ENCODE assay signal across 2 cellular contexts in the genomic region with DNA sequence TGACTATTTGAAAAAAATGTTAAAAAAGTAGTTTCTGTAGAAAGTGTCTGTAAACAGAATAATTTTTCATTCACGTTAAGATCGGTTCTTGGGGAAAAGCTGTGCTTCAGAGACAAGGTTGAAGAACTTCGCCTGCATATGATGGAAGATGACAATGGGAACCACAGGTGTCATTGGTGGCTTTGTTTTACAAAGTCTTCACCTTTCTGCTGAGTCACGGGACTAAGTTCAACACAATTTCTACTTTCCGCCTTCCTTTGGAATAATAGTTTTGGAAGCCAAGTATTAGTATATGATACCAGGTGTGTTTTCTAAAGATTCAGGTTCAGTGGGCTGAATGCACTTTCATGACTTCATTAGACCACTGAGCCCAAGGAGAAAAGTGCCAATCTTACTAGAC.
TF ChIP-seq lines count a peak whose summit lies in the region.

No MANE protein-coding gene starts in this region.

TF ChIP-seq in GM23338, 12 proteins besides CTCF, POLR2A, EP300 and RAD21:
- no peak for TF ChIP-seq ZNF331 (CRISPR knock-in tag; IDR thresholded peaks at IDR 0.05; ENCODE audit: low read depth)
- TF ChIP-seq, protein P1, sequence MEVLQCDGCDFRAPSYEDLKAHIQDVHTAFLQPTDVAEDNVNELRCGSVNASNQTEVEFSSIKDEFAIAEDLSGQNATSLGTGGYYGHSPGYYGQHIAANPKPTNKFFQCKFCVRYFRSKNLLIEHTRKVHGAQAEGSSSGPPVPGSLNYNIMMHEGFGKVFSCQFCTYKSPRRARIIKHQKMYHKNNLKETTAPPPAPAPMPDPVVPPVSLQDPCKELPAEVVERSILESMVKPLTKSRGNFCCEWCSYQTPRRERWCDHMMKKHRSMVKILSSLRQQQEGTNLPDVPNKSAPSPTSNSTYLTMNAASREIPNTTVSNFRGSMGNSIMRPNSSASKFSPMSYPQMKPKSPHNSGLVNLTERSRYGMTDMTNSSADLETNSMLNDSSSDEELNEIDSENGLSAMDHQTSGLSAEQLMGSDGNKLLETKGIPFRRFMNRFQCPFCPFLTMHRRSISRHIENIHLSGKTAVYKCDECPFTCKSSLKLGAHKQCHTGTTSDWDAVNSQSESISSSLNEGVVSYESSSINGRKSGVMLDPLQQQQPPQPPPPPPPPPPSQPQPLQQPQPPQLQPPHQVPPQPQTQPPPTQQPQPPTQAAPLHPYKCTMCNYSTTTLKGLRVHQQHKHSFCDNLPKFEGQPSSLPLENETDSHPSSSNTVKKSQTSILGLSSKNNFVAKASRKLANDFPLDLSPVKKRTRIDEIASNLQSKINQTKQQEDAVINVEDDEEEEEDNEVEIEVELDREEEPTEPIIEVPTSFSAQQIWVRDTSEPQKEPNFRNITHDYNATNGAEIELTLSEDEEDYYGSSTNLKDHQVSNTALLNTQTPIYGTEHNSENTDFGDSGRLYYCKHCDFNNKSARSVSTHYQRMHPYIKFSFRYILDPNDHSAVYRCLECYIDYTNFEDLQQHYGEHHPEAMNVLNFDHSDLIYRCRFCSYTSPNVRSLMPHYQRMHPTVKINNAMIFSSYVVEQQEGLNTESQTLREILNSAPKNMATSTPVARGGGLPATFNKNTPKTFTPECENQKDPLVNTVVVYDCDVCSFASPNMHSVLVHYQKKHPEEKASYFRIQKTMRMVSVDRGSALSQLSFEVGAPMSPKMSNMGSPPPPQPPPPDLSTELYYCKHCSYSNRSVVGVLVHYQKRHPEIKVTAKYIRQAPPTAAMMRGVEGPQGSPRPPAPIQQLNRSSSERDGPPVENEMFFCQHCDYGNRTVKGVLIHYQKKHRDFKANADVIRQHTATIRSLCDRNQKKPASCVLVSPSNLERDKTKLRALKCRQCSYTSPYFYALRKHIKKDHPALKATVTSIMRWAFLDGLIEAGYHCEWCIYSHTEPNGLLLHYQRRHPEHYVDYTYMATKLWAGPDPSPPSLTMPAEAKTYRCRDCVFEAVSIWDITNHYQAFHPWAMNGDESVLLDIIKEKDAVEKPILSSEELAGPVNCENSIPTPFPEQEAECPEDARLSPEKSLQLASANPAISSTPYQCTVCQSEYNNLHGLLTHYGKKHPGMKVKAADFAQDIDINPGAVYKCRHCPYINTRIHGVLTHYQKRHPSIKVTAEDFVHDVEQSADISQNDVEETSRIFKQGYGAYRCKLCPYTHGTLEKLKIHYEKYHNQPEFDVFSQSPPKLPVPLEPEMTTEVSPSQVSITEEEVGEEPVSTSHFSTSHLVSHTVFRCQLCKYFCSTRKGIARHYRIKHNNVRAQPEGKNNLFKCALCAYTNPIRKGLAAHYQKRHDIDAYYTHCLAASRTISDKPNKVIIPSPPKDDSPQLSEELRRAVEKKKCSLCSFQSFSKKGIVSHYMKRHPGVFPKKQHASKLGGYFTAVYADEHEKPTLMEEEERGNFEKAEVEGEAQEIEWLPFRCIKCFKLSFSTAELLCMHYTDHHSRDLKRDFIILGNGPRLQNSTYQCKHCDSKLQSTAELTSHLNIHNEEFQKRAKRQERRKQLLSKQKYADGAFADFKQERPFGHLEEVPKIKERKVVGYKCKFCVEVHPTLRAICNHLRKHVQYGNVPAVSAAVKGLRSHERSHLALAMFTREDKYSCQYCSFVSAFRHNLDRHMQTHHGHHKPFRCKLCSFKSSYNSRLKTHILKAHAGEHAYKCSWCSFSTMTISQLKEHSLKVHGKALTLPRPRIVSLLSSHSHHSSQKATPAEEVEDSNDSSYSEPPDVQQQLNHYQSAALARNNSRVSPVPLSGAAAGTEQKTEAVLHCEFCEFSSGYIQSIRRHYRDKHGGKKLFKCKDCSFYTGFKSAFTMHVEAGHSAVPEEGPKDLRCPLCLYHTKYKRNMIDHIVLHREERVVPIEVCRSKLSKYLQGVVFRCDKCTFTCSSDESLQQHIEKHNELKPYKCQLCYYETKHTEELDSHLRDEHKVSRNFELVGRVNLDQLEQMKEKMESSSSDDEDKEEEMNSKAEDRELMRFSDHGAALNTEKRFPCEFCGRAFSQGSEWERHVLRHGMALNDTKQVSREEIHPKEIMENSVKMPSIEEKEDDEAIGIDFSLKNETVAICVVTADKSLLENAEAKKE (CRISPR knock-in tag; IDR thresholded peaks at IDR 0.05): peak; percentile 63; the same call in 1 of the 2 replicates
- TF ChIP-seq ZNF114 (CRISPR knock-in tag; IDR thresholded peaks at IDR 0.05): peak; percentile 57; the same call in 1 of the 2 replicates
- TF ChIP-seq CREB1 (CRISPR knock-in tag; IDR thresholded peaks at IDR 0.05; ENCODE audit: low read depth): 0 out of 2 replicates have a peak, but pooled peaks have one; percentile 21

TF ChIP-seq in IMR-90, 13 proteins besides CTCF, POLR2A, EP300 and RAD21:
- TF ChIP-seq CHD1 (IDR thresholded peaks at IDR 0.05; ENCODE audit: low read depth, low read length) (no peak), NFE2L2 (IDR thresholded peaks at IDR 0.05; ENCODE audit: low read depth, low read length) (peak; percentile 60)
